Comparison of ENCODE assay signal across 1 cellular context in genomic region chr1:203598736-203599135, GRCh38.
TF ChIP-seq lines count a peak whose summit lies in the region.

No MANE protein-coding gene starts in this region.

TF ChIP-seq in WTC11, 78 proteins besides CTCF, POLR2A, EP300 and RAD21:
- TF ChIP-seq ZNF512 (CRISPR knock-in tag; IDR thresholded peaks at IDR 0.05; ENCODE audit: borderline replicate concordance): no peak
- no peak for TF ChIP-seq ZNF416 (CRISPR knock-in tag; IDR thresholded peaks at IDR 0.05)
- no peak for TF ChIP-seq TEAD1 (CRISPR knock-in tag; IDR thresholded peaks at IDR 0.05)
- TF ChIP-seq SMAD3 (CRISPR knock-in tag; IDR thresholded peaks at IDR 0.05; ENCODE audit: borderline replicate concordance): no peak
- TF ChIP-seq, protein P1, sequence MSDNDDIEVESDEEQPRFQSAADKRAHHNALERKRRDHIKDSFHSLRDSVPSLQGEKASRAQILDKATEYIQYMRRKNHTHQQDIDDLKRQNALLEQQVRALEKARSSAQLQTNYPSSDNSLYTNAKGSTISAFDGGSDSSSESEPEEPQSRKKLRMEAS (CRISPR knock-in tag; IDR thresholded peaks at IDR 0.05): no peak
- no peak for TF ChIP-seq ETV6 (CRISPR knock-in tag; IDR thresholded peaks at IDR 0.05)
- TF ChIP-seq ZNF232 (CRISPR knock-in tag; IDR thresholded peaks at IDR 0.05): no peak
- TF ChIP-seq PRRX2 (CRISPR knock-in tag; IDR thresholded peaks at IDR 0.05): no peak
